1 cellular context compared by ENCODE assay signal in genomic region chrX:1420371-1420770, GRCh38.
TF ChIP-seq lines count a peak whose summit lies in the region.

No MANE protein-coding gene starts in this region.

TF ChIP-seq in K562, 482 proteins besides CTCF, POLR2A, EP300 and RAD21 (continued from another document):
- TF ChIP-seq, protein P1, sequence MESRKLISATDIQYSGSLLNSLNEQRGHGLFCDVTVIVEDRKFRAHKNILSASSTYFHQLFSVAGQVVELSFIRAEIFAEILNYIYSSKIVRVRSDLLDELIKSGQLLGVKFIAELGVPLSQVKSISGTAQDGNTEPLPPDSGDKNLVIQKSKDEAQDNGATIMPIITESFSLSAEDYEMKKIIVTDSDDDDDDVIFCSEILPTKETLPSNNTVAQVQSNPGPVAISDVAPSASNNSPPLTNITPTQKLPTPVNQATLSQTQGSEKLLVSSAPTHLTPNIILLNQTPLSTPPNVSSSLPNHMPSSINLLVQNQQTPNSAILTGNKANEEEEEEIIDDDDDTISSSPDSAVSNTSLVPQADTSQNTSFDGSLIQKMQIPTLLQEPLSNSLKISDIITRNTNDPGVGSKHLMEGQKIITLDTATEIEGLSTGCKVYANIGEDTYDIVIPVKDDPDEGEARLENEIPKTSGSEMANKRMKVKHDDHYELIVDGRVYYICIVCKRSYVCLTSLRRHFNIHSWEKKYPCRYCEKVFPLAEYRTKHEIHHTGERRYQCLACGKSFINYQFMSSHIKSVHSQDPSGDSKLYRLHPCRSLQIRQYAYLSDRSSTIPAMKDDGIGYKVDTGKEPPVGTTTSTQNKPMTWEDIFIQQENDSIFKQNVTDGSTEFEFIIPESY (CRISPR knock-in tag; IDR thresholded peaks at IDR 0.05): no peak
- TF ChIP-seq POLR2G (IDR thresholded peaks at IDR 0.05; ENCODE audit: low read depth, low read length) (peak; percentile 62), GTF2A2 (tag; IDR thresholded peaks at IDR 0.05) (no peak), ADNP (tag; IDR thresholded peaks at IDR 0.05) (no peak), U2AF1 (optimal IDR thresholded peaks at IDR 0.05; ENCODE audit: low read depth, low read length) (no peak), ZNF282 (CRISPR knock-in tag; IDR thresholded peaks at IDR 0.05) (no peak), HMG20A (CRISPR knock-in tag; conservative IDR thresholded peaks at IDR 0.05) (no peak), FOS (IDR thresholded peaks at IDR 0.05; ENCODE audit: extremely low read depth, insufficient read length) (no peak), ZBTB2 (IDR thresholded peaks at IDR 0.05) (no peak), MIER1 (IDR thresholded peaks at IDR 0.05; ENCODE audit: low read depth) (no peak), MAFK (IDR thresholded peaks at IDR 0.05; ENCODE audit: low read length) (no peak)
